11 cellular contexts compared by ENCODE assay signal in the genomic region with DNA sequence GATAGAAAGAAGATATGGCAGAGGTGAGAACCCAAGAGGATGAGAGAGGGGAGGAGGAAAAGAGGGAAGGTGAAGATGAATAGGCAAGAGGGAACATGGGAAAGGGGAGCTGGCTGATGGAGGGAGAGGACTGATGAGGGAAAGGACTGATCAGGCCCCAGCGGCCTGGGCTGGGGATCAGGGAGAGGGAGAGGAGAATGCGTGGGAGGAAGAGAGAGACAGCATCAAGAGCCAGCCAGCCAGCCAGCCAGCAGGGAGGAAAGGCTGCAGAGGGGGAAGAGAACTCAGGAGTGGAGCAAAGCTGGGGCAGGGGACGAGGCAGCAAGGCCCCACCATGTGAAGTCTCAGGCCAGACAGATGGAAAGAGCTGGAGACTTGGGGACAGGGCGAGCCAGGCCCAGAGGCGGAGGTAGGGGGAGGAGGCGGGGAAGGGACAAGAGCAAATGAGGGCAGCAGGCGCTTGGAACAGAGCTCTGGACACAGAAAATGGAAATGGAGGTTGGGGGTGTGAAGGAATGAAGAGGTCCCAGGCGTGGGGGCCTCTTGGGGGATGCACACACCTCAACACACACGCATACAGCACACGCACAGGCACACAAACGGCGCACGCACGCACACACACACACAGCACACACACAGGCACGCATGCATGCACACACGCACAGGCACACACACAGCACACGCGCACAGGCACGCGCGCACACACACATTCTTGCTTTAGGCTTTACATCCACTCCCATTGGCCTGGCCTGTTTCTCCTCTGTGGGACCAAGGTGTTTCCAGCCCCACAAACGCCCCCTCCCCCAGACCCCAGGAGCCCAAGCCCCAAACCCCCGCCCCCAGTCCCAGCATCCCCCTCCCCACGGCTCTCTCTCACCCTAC. TPM values are rescaled to one million over a fixed set of nuclear protein-coding genes. Genes with fewer than 3 reads are reported as not detected.
DNase-seq lines count a peak whose midpoint lies in the region; ATAC-seq lines count a peak whose summit lies in the region.
"Had no signal": no experiment of that assay in that cellular context is flagged by ENCODE, and none has a peak within 500 bp of the region (broad histone marks: within the 10 kb centered on the region; RNA-seq: fewer than 3 reads in every experiment).

No MANE protein-coding gene starts in this region.

- peak overlapping the region; percentile 58 for H3K27ac ChIP-seq in angular gyrus (ENCODE audit: low read depth, low read length)

- no peaks in the 10 kb centered on the region for H3K9me3 Mint-ChIP-seq in activated T-cell treated with anti-CD3 and anti-CD28 coated beads, Interleukin-2, amount 50 U/mL, for 24 hours
- H3K9me3 Mint-ChIP-seq in activated T-cell treated with anti-CD3 and anti-CD28 coated beads, Interleukin-2, amount 50 U/mL, for 72 hours, result no peaks in the 10 kb centered on the region
- H3K9me3 Mint-ChIP-seq in stimulated activated memory B cell treated with anti-CD40 and anti-IgM and Interleukin-4, amounts not matched to agents 10 μg/mL and 1 μg/mL and 100 μg/mL, for 72 hours, result no peaks in the 10 kb centered on the region

- H3K4me1 Mint-ChIP-seq in activated T-cell treated with anti-CD3 and anti-CD28 coated beads, Interleukin-2, amount 50 U/mL, for 24 hours (ENCODE audit: low read depth), result peaks cover 33% of the 10 kb centered on the region
- peaks cover 39% of the 10 kb centered on the region for H3K4me1 Mint-ChIP-seq in activated T-cell treated with anti-CD3 and anti-CD28 coated beads, Interleukin-2, amount 50 U/mL, for 72 hours (ENCODE audit: low read depth)
- peaks cover 39% of the 10 kb centered on the region for H3K4me1 Mint-ChIP-seq in stimulated activated memory B cell treated with anti-CD40 and anti-IgM and Interleukin-4, amounts not matched to agents 10 μg/mL and 1 μg/mL and 100 μg/mL, for 72 hours

- H3K4me3 Mint-ChIP-seq in activated T-cell treated with anti-CD3 and anti-CD28 coated beads, Interleukin-2, amount 50 U/mL, for 24 hours, result no peak overlapping the region
- H3K4me3 Mint-ChIP-seq in activated T-cell treated with anti-CD3 and anti-CD28 coated beads, Interleukin-2, amount 50 U/mL, for 72 hours, result peak overlapping the region in 1 of 2 donors; percentile 39
- no peak overlapping the region for H3K4me3 Mint-ChIP-seq in stimulated activated memory B cell treated with anti-CD40 and anti-IgM and Interleukin-4, amounts not matched to agents 10 μg/mL and 1 μg/mL and 100 μg/mL, for 72 hours

- ATAC-seq in activated T-cell treated with anti-CD3 and anti-CD28 coated beads, Interleukin-2, amount 50 U/mL, for 72 hours (replicated peaks in 1 of 2), result no peak
- no peak for ATAC-seq in stimulated activated memory B cell treated with anti-CD40 and anti-IgM and Interleukin-4, amounts not matched to agents 10 μg/mL and 1 μg/mL and 100 μg/mL, for 72 hours
- no peak for ATAC-seq in GM21526 (IDR thresholded peaks at IDR 0.05; ENCODE audit: low FRiP score, unreplicated experiment)
- no peak for ATAC-seq in GM21737 (IDR thresholded peaks at IDR 0.05; ENCODE audit: unreplicated experiment)
- ATAC-seq: heart left ventricle had no signal

- H3K27ac Mint-ChIP-seq in activated T-cell treated with anti-CD3 and anti-CD28 coated beads, Interleukin-2, amount 50 U/mL, for 24 hours, result peak overlapping the region; percentile 20
- H3K27ac Mint-ChIP-seq in activated T-cell treated with anti-CD3 and anti-CD28 coated beads, Interleukin-2, amount 50 U/mL, for 72 hours, result no peak overlapping the region
- H3K27ac Mint-ChIP-seq in stimulated activated memory B cell treated with anti-CD40 and anti-IgM and Interleukin-4, amounts not matched to agents 10 μg/mL and 1 μg/mL and 100 μg/mL, for 72 hours, result peak overlapping the region; percentile 79

- H3K27me3 Mint-ChIP-seq in activated T-cell treated with anti-CD3 and anti-CD28 coated beads, Interleukin-2, amount 50 U/mL, for 24 hours, result peaks cover 8% of the 10 kb centered on the region
- H3K27me3 Mint-ChIP-seq in activated T-cell treated with anti-CD3 and anti-CD28 coated beads, Interleukin-2, amount 50 U/mL, for 72 hours (ENCODE audit: low read depth), result no peaks in the 10 kb centered on the region
- peaks cover 7% of the 10 kb centered on the region for H3K27me3 Mint-ChIP-seq in stimulated activated memory B cell treated with anti-CD40 and anti-IgM and Interleukin-4, amounts not matched to agents 10 μg/mL and 1 μg/mL and 100 μg/mL, for 72 hours

- peaks cover 6% of the 10 kb centered on the region for H3K36me3 Mint-ChIP-seq in activated T-cell treated with anti-CD3 and anti-CD28 coated beads, Interleukin-2, amount 50 U/mL, for 24 hours (ENCODE audit: low read depth)
- H3K36me3 Mint-ChIP-seq in activated T-cell treated with anti-CD3 and anti-CD28 coated beads, Interleukin-2, amount 50 U/mL, for 72 hours (ENCODE audit: insufficient read depth in 2 of 2), result no peaks in the 10 kb centered on the region
- no peaks in the 10 kb centered on the region for H3K36me3 Mint-ChIP-seq in stimulated activated memory B cell treated with anti-CD40 and anti-IgM and Interleukin-4, amounts not matched to agents 10 μg/mL and 1 μg/mL and 100 μg/mL, for 72 hours

- DNase-seq in activated T-cell treated with anti-CD3 and anti-CD28 coated beads, Interleukin-2, amount 50 U/mL, for 24 hours, result no peak
- no peak for DNase-seq in activated T-cell treated with anti-CD3 and anti-CD28 coated beads, Interleukin-2, amount 50 U/mL, for 72 hours
- DNase-seq in iris pigment epithelial cell (ENCODE audit: low read depth) (peak; percentile 41), mucosa of gallbladder (ENCODE audit: low spot score) (no peak)
- DNase-seq: NCI-H345; stimulated activated CD4-positive, alpha-beta T cell treated with anti-CD3 and anti-CD28 coated beads, Interleukin-12 subunit alpha, Interleukin-12 subunit beta, amount 100 ng/mL, for 4 hours had no signal

RNA-seq across cellular contexts. Expression of gene DLG4, which starts 12.3 kb away (rescaled TPM):
- total RNA-seq in activated T-cell treated with anti-CD3 and anti-CD28 coated beads, Interleukin-2, amount 50 U/mL, for 72 hours, result 10 to 100 TPM; 16.2 to 16.7 TPM
- 36.5 TPM for total RNA-seq in mucosa of gallbladder

RNA-seq across cellular contexts. Expression of gene ACADVL, which starts 12.4 kb away (rescaled TPM):
- total RNA-seq in activated T-cell treated with anti-CD3 and anti-CD28 coated beads, Interleukin-2, amount 50 U/mL, for 72 hours, result 100 to 1,000 TPM; 335 to 386 TPM
- 914 TPM for total RNA-seq in mucosa of gallbladder

RNA-seq across cellular contexts. Expression of gene DVL2, which starts 27.0 kb away (rescaled TPM):
- 10 to 100 TPM; 49.5 to 54.8 TPM for total RNA-seq in activated T-cell treated with anti-CD3 and anti-CD28 coated beads, Interleukin-2, amount 50 U/mL, for 72 hours
- 60.9 TPM for total RNA-seq in mucosa of gallbladder

RNA-seq across cellular contexts. Expression of gene ASGR1, which starts 28.2 kb away (rescaled TPM):
- 1 to 10 TPM; 1.5 to 2.1 TPM for total RNA-seq in activated T-cell treated with anti-CD3 and anti-CD28 coated beads, Interleukin-2, amount 50 U/mL, for 72 hours
- 5.0 TPM for total RNA-seq in mucosa of gallbladder

RNA-seq across cellular contexts. Expression of gene PHF23, which starts 31.9 kb away (rescaled TPM):
- 10 to 100 TPM; 28.9 to 32.2 TPM for total RNA-seq in activated T-cell treated with anti-CD3 and anti-CD28 coated beads, Interleukin-2, amount 50 U/mL, for 72 hours
- 32.3 TPM for total RNA-seq in mucosa of gallbladder
